8 cellular contexts compared by ENCODE assay signal in the genomic region with DNA sequence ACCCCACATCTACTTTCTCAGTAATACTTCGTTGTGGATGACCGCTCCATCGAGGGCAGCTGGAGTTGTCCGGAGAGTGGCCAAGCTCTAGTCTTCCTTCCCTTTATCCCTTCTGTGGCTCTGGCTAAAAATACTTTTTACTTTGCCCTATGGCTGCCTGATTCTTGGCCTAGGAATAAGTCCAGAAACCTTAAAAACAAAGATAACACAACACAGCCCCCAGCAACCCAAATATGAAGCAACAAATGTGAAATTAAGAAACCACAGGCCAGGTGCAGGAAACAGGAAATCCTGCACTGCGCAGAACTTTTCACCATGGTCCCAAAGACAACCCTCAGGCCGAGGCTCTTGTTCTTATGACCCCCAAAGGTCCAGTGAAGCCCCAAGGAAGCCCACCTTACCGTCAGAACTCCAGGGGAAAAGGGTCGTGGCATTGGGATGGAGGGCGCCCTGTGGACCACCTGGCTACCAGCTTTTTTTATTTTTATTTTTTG. TPM values are rescaled to one million over a fixed set of nuclear protein-coding genes. Genes with fewer than 3 reads are reported as not detected.
DNase-seq lines count a peak whose midpoint lies in the region; ATAC-seq and TF ChIP-seq lines count a peak whose summit lies in the region.

No MANE protein-coding gene starts in this region.

- TF ChIP-seq CTCF in DOHH2 (IDR thresholded peaks at IDR 0.05; ENCODE audit: low read depth, low read length, poor library complexity, severe bottlenecking) (no peak), gastroesophageal sphincter (IDR thresholded peaks at IDR 0.05) (no peak), progenitor cell of endocrine pancreas (IDR thresholded peaks at IDR 0.05; ENCODE audit: unreplicated experiment) (no peak), foreskin fibroblast (IDR thresholded peaks at IDR 0.05; ENCODE audit: low read depth, low read length) (no peak)

- H3K79me2 ChIP-seq in DOHH2 (ENCODE audit: control insufficient read depth, low read length): no peaks in the 10 kb centered on the region

- H3K27me3 ChIP-seq in DOHH2 (ENCODE audit: control insufficient read depth, low read length): peaks cover 25% of the 10 kb centered on the region
- H3K27me3 ChIP-seq in gastroesophageal sphincter: no peaks in the 10 kb centered on the region

- H3K9me2 ChIP-seq in DOHH2 (replicated peaks; ENCODE audit: control insufficient read depth, low read length): no peaks in the 10 kb centered on the region

- H3K36me3 Mint-ChIP-seq in progenitor cell of endocrine pancreas (ENCODE audit: insufficient read depth): peaks cover 7% of the 10 kb centered on the region

- peak; percentile 80 for DNase-seq in RPMI7951 (ENCODE audit: low read depth)
- no peak for DNase-seq in progenitor cell of endocrine pancreas (ENCODE audit: low spot score, unreplicated experiment)
- DNase-seq in NCI-H82 treated with DMSO at 0.1 percent for 48 hours (lab: John Stamatoyannopoulos, UW; ENCODE audit: unreplicated experiment): no peak
- no peak for DNase-seq in NCI-H1092 treated with DMSO at 0.1 percent for 48 hours (lab: John Stamatoyannopoulos, UW)
- DNase-seq in foreskin fibroblast: no peak

- no peak for TF ChIP-seq POLR2A in gastroesophageal sphincter (IDR thresholded peaks at IDR 0.05)

- peak overlapping the region; percentile 73 for H3K27ac ChIP-seq in DOHH2 (ENCODE audit: low read depth, low read length)
- H3K27ac ChIP-seq in gastroesophageal sphincter: peak overlapping the region in 3 of 4 donors; percentile 37 to 83 (median 44)

- ATAC-seq in GM21737 (IDR thresholded peaks at IDR 0.05; ENCODE audit: unreplicated experiment) (peak; percentile 43), gastroesophageal sphincter (no peak)

- H3K36me3 ChIP-seq in DOHH2 (ENCODE audit: control insufficient read depth, low read length) (no peaks in the 10 kb centered on the region), gastroesophageal sphincter (peaks cover 0 to 82% of the 10 kb centered on the region in 2 donors)

- no peaks in the 10 kb centered on the region for H3K9me3 ChIP-seq in DOHH2 (ENCODE audit: control insufficient read depth, insufficient read depth, low read length)
- H3K9me3 ChIP-seq in gastroesophageal sphincter: no peaks in the 10 kb centered on the region

- peaks cover 65% of the 10 kb centered on the region for H3K4me1 ChIP-seq in DOHH2 (ENCODE audit: control insufficient read depth, low read length)
- H3K4me1 ChIP-seq in gastroesophageal sphincter: peaks cover 0 to 58% (median 23%) of the 10 kb centered on the region in 3 donors

- H4K20me1 ChIP-seq in DOHH2 (ENCODE audit: control insufficient read depth, insufficient read depth, low read depth, low read length): no peaks in the 10 kb centered on the region

- no peak for TF ChIP-seq EP300 in gastroesophageal sphincter (IDR thresholded peaks at IDR 0.05)

- no peak overlapping the region for H3K4me3 Mint-ChIP-seq in progenitor cell of endocrine pancreas (ENCODE audit: low read depth)

- peaks cover 4% of the 10 kb centered on the region for H3K4me1 Mint-ChIP-seq in progenitor cell of endocrine pancreas (ENCODE audit: low read depth)

- peaks cover 18% of the 10 kb centered on the region for H3F3A ChIP-seq in DOHH2 (ENCODE audit: control insufficient read depth, insufficient read depth)

- H3K9me3 Mint-ChIP-seq in progenitor cell of endocrine pancreas (ENCODE audit: low read depth): no peaks in the 10 kb centered on the region

- H3K4me2 ChIP-seq in DOHH2 (ENCODE audit: low read length): peak overlapping the region; percentile 85

- no peaks in the 10 kb centered on the region for H3K27me3 Mint-ChIP-seq in progenitor cell of endocrine pancreas

- H3K4me3 ChIP-seq in DOHH2 (ENCODE audit: low read length) (peak overlapping the region; percentile 62), gastroesophageal sphincter (no peak overlapping the region), foreskin fibroblast (ENCODE audit: low read depth in 1 of 2, low read length in 2 of 2) (no peak overlapping the region)

- WGBS in gastroesophageal sphincter (ENCODE audit: low coverage in 1 of 2), 2 donors: 64 to 86% methylated on average over 4 to 8 of the region's 9 CpGs

- no peak overlapping the region for H3K27ac Mint-ChIP-seq in progenitor cell of endocrine pancreas

RNA-seq across cellular contexts. Expression of a gene that starts 26.0 kb away (rescaled TPM):
- 43.4 and 52.4 TPM in 2 replicates for total RNA-seq in RPMI7951 (2014; rRNA removed; shearing (Covaris generic))
- total RNA-seq in gastroesophageal sphincter: 10 to 100 TPM; 32.7 to 42.8 (median 37.0) TPM
- 16.1 and 17.5 TPM in 2 replicates for total RNA-seq in progenitor cell of endocrine pancreas

RNA-seq across cellular contexts. Expression of a gene that starts 28.5 kb away (rescaled TPM):
- total RNA-seq in RPMI7951 (2014; rRNA removed; shearing (Covaris generic)): 334 and 338 TPM in 2 replicates
- total RNA-seq in gastroesophageal sphincter (10 to 100 TPM; 13.1 to 31.5 (median 17.9) TPM), progenitor cell of endocrine pancreas (35.6 and 38.1 TPM in 2 replicates)

RNA-seq across cellular contexts. Expression of a gene that starts 42.3 kb away (rescaled TPM):
- 6.0 and 6.4 TPM in 2 replicates for total RNA-seq in RPMI7951 (2014; rRNA removed; shearing (Covaris generic))
- total RNA-seq in gastroesophageal sphincter (under 1 TPM in 1 of 4 donors, not detected in 3; 0.89 TPM), progenitor cell of endocrine pancreas (8.8 and 9.0 TPM in 2 replicates)

RNA-seq across cellular contexts. Expression of a gene that starts 55.4 kb away (rescaled TPM):
- total RNA-seq in RPMI7951 (2014; rRNA removed; shearing (Covaris generic)): 0.98 TPM in 1 of 2 replicates, not detected in the other
- total RNA-seq in gastroesophageal sphincter (not detected), progenitor cell of endocrine pancreas (0.58 TPM in 1 of 2 replicates, not detected in the other)
